In the genomic region with DNA sequence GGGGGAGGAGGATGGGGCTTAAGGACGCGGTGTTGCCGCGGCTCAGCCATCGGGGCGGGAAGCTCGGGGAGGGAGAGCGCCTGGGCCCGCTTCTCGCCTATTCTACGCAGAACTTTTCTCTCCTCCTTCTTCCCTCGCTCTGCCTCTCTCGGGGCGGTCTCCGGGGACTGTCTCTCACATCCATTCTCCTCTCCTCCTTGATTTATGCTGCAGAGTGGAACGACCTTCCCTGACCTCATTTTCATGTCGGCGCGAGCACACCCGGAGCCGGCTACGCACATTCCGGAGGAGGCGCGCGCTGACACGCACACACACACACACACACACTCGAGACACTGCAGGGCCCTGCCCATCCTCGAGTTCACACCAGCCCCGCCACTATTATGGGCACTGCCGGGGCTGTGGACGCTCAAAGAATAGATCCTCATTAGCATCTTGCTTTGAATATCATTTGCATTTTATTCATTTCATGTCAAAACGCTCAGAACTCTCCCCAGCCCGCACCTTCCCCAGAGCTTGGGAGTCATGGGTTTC, we compare ENCODE assay signal across 8 cellular contexts. TPM values are rescaled to one million over a fixed set of nuclear protein-coding genes. Genes with fewer than 3 reads are reported as not detected.
A peak's percentile ranks its signal among the peaks of the same experiment; 100 is the strongest.
DNase-seq lines count a peak whose midpoint lies in the region; ATAC-seq, FAIRE-seq and TF ChIP-seq lines count a peak whose summit lies in the region.

No MANE protein-coding gene starts in this region.

- H3K27ac ChIP-seq in kidney (ENCODE audit: low read depth in 2 of 2, low read length in 2 of 2) (no peak overlapping the region), subcutaneous abdominal adipose tissue (ENCODE audit: low read depth, low read length) (no peak overlapping the region)

- H3K9me3 Mint-ChIP-seq in activated CD4-positive, alpha-beta T cell treated with anti-CD3 and anti-CD28 coated beads, Interleukin-2, amount 10 ng/mL, durations not matched to agents 24 days and 14 days, result no peaks in the 10 kb centered on the region
- H3K9me3 Mint-ChIP-seq in activated naive CD8-positive, alpha-beta T cell treated with anti-CD3 and anti-CD28 coated beads, Interleukin-2, amount 50 U/mL, for 24 hours, result no peaks in the 10 kb centered on the region

- H3K4me1 ChIP-seq in kidney (ENCODE audit: control insufficient read depth in 1 of 2, insufficient read depth in 1 of 2, low read depth in 1 of 2, low read length in 2 of 2), result peaks cover 8 to 19% of the 10 kb centered on the region in 2 donors
- peaks cover 2 to 53% (median 47%) of the 10 kb centered on the region in 5 donors for H3K4me1 ChIP-seq in subcutaneous abdominal adipose tissue (ENCODE audit: control insufficient read depth in 5 of 5, insufficient read depth in 5 of 5, low read length in 5 of 5)

- no peak for FAIRE-seq in kidney (lab: Jason Lieb, UNC)

- H3K36me3 ChIP-seq in kidney (ENCODE audit: control insufficient read depth in 1 of 2, insufficient read depth in 2 of 2, low read length in 2 of 2), result no peaks in the 10 kb centered on the region
- no peaks in the 10 kb centered on the region for H3K36me3 ChIP-seq in subcutaneous abdominal adipose tissue (ENCODE audit: control insufficient read depth in 5 of 5, insufficient read depth in 5 of 5, low read length in 5 of 5)

- no peak for TF ChIP-seq CTCF in kidney (IDR thresholded peaks at IDR 0.05; ENCODE audit: borderline replicate concordance, extremely low read depth, insufficient read depth)

- peaks cover 23% of the 10 kb centered on the region for H3K4me1 Mint-ChIP-seq in activated CD4-positive, alpha-beta T cell treated with anti-CD3 and anti-CD28 coated beads, Interleukin-2, amount 10 ng/mL, durations not matched to agents 24 days and 14 days
- peaks cover 37% of the 10 kb centered on the region for H3K4me1 Mint-ChIP-seq in activated naive CD8-positive, alpha-beta T cell treated with anti-CD3 and anti-CD28 coated beads, Interleukin-2, amount 50 U/mL, for 24 hours

- peaks cover 2% of the 10 kb centered on the region for H3K36me3 Mint-ChIP-seq in activated CD4-positive, alpha-beta T cell treated with anti-CD3 and anti-CD28 coated beads, Interleukin-2, amount 10 ng/mL, durations not matched to agents 24 days and 14 days (ENCODE audit: low read depth)
- no peaks in the 10 kb centered on the region for H3K36me3 Mint-ChIP-seq in activated naive CD8-positive, alpha-beta T cell treated with anti-CD3 and anti-CD28 coated beads, Interleukin-2, amount 50 U/mL, for 24 hours (ENCODE audit: low read depth)

- no peak for DNase-seq in activated CD4-positive, alpha-beta T cell treated with anti-CD3 and anti-CD28 coated beads, Interleukin-2, amount 10 ng/mL, durations not matched to agents 24 days and 14 days
- no peak for DNase-seq in activated CD4-positive, alpha-beta T cell treated with anti-CD3 and anti-CD28 coated beads for 1 hour
- no peak for DNase-seq in activated naive CD8-positive, alpha-beta T cell treated with anti-CD3 and anti-CD28 coated beads, Interleukin-2, amount 50 U/mL, for 24 hours
- peak; percentile 86 for DNase-seq in kidney
- DNase-seq in activated CD4-positive, CD25-positive, alpha-beta regulatory T cell (lab: John Stamatoyannopoulos, UW), result no peak

- H3K4me3 ChIP-seq in kidney (ENCODE audit: low read length in 2 of 2) (peak overlapping the region in 1 of 2 donors; percentile 29), subcutaneous abdominal adipose tissue (ENCODE audit: low read depth in 1 of 5, low read length in 5 of 5) (peak overlapping the region in 4 of 5 donors; percentile 29 to 60 (median 52))

- peak overlapping the region in 1 of 2 donors; percentile 17 for H3K9ac ChIP-seq in kidney (ENCODE audit: low read length in 2 of 2)
- H3K9ac ChIP-seq in subcutaneous abdominal adipose tissue (ENCODE audit: low read length in 5 of 5), result no peak overlapping the region

- H3K9me3 ChIP-seq in kidney (ENCODE audit: control insufficient read depth in 1 of 2, low read length in 2 of 2), result no peaks in the 10 kb centered on the region
- no peaks in the 10 kb centered on the region for H3K9me3 ChIP-seq in subcutaneous abdominal adipose tissue (ENCODE audit: control insufficient read depth in 5 of 5, low read length in 5 of 5)

- H3K4me3 Mint-ChIP-seq in activated CD4-positive, alpha-beta T cell treated with anti-CD3 and anti-CD28 coated beads, Interleukin-2, amount 10 ng/mL, durations not matched to agents 24 days and 14 days, result peak overlapping the region; percentile 75
- peak overlapping the region; percentile 82 for H3K4me3 Mint-ChIP-seq in activated naive CD8-positive, alpha-beta T cell treated with anti-CD3 and anti-CD28 coated beads, Interleukin-2, amount 50 U/mL, for 24 hours

- H3K27ac Mint-ChIP-seq in activated CD4-positive, alpha-beta T cell treated with anti-CD3 and anti-CD28 coated beads, Interleukin-2, amount 10 ng/mL, durations not matched to agents 24 days and 14 days, result peak overlapping the region; percentile 55
- peak overlapping the region; percentile 18 for H3K27ac Mint-ChIP-seq in activated naive CD8-positive, alpha-beta T cell treated with anti-CD3 and anti-CD28 coated beads, Interleukin-2, amount 50 U/mL, for 24 hours

- peaks cover 35 to 65% (median 58%) of the 10 kb centered on the region in 5 donors for H3K27me3 ChIP-seq in subcutaneous abdominal adipose tissue (ENCODE audit: control insufficient read depth in 5 of 5, insufficient read depth in 4 of 5, low read length in 5 of 5)

- intact Hi-C loops in activated CD4-positive, alpha-beta T cell treated with anti-CD3 and anti-CD28 coated beads, Interleukin-2, amount 10 ng/mL, durations not matched to agents 24 days and 14 days (cut with micrococcal nuclease), result loop anchor here (5.0 kb wide), 1 partner anchor 135 kb away; no protein-coding TSS in a partner anchor
- intact Hi-C loops in kidney (cut with DNase I), result no loop called here

- ATAC-seq in activated naive CD8-positive, alpha-beta T cell treated with anti-CD3 and anti-CD28 coated beads, Interleukin-2, amount 50 U/mL, for 24 hours, result peak; percentile 21
- ATAC-seq in HG03460 (IDR thresholded peaks at IDR 0.05; ENCODE audit: unreplicated experiment) (no peak), HG02885 (IDR thresholded peaks at IDR 0.05; ENCODE audit: poor library complexity, unreplicated experiment) (no peak)

- H3K27me3 Mint-ChIP-seq in activated CD4-positive, alpha-beta T cell treated with anti-CD3 and anti-CD28 coated beads, Interleukin-2, amount 10 ng/mL, durations not matched to agents 24 days and 14 days, result peaks cover 81% of the 10 kb centered on the region
- H3K27me3 Mint-ChIP-seq in activated naive CD8-positive, alpha-beta T cell treated with anti-CD3 and anti-CD28 coated beads, Interleukin-2, amount 50 U/mL, for 24 hours, result peaks cover 83% of the 10 kb centered on the region

RNA-seq across cellular contexts. Expression of a gene that starts 36.7 kb away (rescaled TPM):
- not detected in 2 replicates for total RNA-seq in activated CD4-positive, alpha-beta T cell treated with anti-CD3 and anti-CD28 coated beads, Interleukin-2, amount 10 ng/mL, durations not matched to agents 24 days and 14 days
- total RNA-seq in kidney, result not detected
- not detected for polyA plus RNA-seq in kidney (ENCODE audit: insufficient read depth, low read depth, low replicate concordance)
